Comparison of ENCODE assay signal across 1 cellular context in the genomic region with DNA sequence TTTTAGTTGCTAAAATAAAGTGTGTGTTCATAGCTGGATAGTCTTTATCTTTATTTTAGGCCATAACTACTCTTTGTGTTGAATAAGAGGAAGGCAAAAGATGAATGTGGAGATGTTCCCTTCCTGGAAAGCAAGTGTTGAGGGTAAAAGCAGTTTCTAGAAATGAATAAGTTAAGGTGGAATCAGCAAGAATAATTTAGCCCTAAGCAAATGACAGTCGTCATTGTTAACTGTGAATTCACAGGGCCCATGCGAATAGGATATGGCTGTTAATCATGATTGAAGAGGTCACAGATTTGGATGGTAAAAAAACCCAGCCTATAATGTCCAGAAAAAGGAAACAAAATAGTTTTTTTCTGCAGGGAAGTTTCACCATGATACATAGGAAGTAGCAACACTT.
TF ChIP-seq lines count a peak whose summit lies in the region.

No MANE protein-coding gene starts in this region.

TF ChIP-seq in GM23338, 12 proteins besides CTCF, POLR2A, EP300 and RAD21:
- TF ChIP-seq, protein P1, sequence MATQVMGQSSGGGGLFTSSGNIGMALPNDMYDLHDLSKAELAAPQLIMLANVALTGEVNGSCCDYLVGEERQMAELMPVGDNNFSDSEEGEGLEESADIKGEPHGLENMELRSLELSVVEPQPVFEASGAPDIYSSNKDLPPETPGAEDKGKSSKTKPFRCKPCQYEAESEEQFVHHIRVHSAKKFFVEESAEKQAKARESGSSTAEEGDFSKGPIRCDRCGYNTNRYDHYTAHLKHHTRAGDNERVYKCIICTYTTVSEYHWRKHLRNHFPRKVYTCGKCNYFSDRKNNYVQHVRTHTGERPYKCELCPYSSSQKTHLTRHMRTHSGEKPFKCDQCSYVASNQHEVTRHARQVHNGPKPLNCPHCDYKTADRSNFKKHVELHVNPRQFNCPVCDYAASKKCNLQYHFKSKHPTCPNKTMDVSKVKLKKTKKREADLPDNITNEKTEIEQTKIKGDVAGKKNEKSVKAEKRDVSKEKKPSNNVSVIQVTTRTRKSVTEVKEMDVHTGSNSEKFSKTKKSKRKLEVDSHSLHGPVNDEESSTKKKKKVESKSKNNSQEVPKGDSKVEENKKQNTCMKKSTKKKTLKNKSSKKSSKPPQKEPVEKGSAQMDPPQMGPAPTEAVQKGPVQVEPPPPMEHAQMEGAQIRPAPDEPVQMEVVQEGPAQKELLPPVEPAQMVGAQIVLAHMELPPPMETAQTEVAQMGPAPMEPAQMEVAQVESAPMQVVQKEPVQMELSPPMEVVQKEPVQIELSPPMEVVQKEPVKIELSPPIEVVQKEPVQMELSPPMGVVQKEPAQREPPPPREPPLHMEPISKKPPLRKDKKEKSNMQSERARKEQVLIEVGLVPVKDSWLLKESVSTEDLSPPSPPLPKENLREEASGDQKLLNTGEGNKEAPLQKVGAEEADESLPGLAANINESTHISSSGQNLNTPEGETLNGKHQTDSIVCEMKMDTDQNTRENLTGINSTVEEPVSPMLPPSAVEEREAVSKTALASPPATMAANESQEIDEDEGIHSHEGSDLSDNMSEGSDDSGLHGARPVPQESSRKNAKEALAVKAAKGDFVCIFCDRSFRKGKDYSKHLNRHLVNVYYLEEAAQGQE (IDR thresholded peaks at IDR 0.05; ENCODE audit: unreplicated experiment): no peak
- TF ChIP-seq, protein P2, sequence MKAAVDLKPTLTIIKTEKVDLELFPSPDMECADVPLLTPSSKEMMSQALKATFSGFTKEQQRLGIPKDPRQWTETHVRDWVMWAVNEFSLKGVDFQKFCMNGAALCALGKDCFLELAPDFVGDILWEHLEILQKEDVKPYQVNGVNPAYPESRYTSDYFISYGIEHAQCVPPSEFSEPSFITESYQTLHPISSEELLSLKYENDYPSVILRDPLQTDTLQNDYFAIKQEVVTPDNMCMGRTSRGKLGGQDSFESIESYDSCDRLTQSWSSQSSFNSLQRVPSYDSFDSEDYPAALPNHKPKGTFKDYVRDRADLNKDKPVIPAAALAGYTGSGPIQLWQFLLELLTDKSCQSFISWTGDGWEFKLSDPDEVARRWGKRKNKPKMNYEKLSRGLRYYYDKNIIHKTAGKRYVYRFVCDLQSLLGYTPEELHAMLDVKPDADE (IDR thresholded peaks at IDR 0.05): no peak
- TF ChIP-seq, protein P3, sequence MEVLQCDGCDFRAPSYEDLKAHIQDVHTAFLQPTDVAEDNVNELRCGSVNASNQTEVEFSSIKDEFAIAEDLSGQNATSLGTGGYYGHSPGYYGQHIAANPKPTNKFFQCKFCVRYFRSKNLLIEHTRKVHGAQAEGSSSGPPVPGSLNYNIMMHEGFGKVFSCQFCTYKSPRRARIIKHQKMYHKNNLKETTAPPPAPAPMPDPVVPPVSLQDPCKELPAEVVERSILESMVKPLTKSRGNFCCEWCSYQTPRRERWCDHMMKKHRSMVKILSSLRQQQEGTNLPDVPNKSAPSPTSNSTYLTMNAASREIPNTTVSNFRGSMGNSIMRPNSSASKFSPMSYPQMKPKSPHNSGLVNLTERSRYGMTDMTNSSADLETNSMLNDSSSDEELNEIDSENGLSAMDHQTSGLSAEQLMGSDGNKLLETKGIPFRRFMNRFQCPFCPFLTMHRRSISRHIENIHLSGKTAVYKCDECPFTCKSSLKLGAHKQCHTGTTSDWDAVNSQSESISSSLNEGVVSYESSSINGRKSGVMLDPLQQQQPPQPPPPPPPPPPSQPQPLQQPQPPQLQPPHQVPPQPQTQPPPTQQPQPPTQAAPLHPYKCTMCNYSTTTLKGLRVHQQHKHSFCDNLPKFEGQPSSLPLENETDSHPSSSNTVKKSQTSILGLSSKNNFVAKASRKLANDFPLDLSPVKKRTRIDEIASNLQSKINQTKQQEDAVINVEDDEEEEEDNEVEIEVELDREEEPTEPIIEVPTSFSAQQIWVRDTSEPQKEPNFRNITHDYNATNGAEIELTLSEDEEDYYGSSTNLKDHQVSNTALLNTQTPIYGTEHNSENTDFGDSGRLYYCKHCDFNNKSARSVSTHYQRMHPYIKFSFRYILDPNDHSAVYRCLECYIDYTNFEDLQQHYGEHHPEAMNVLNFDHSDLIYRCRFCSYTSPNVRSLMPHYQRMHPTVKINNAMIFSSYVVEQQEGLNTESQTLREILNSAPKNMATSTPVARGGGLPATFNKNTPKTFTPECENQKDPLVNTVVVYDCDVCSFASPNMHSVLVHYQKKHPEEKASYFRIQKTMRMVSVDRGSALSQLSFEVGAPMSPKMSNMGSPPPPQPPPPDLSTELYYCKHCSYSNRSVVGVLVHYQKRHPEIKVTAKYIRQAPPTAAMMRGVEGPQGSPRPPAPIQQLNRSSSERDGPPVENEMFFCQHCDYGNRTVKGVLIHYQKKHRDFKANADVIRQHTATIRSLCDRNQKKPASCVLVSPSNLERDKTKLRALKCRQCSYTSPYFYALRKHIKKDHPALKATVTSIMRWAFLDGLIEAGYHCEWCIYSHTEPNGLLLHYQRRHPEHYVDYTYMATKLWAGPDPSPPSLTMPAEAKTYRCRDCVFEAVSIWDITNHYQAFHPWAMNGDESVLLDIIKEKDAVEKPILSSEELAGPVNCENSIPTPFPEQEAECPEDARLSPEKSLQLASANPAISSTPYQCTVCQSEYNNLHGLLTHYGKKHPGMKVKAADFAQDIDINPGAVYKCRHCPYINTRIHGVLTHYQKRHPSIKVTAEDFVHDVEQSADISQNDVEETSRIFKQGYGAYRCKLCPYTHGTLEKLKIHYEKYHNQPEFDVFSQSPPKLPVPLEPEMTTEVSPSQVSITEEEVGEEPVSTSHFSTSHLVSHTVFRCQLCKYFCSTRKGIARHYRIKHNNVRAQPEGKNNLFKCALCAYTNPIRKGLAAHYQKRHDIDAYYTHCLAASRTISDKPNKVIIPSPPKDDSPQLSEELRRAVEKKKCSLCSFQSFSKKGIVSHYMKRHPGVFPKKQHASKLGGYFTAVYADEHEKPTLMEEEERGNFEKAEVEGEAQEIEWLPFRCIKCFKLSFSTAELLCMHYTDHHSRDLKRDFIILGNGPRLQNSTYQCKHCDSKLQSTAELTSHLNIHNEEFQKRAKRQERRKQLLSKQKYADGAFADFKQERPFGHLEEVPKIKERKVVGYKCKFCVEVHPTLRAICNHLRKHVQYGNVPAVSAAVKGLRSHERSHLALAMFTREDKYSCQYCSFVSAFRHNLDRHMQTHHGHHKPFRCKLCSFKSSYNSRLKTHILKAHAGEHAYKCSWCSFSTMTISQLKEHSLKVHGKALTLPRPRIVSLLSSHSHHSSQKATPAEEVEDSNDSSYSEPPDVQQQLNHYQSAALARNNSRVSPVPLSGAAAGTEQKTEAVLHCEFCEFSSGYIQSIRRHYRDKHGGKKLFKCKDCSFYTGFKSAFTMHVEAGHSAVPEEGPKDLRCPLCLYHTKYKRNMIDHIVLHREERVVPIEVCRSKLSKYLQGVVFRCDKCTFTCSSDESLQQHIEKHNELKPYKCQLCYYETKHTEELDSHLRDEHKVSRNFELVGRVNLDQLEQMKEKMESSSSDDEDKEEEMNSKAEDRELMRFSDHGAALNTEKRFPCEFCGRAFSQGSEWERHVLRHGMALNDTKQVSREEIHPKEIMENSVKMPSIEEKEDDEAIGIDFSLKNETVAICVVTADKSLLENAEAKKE (CRISPR knock-in tag; IDR thresholded peaks at IDR 0.05): no peak
- no peak for TF ChIP-seq CREB1 (CRISPR knock-in tag; IDR thresholded peaks at IDR 0.05; ENCODE audit: low read depth)
- TF ChIP-seq STAT1 (IDR thresholded peaks at IDR 0.05; ENCODE audit: unreplicated experiment): no peak
- TF ChIP-seq EZH2 (IDR thresholded peaks at IDR 0.05; ENCODE audit: low read depth, unreplicated experiment): no peak
